Comparison of ENCODE assay signal across 31 cellular contexts in the genomic region with DNA sequence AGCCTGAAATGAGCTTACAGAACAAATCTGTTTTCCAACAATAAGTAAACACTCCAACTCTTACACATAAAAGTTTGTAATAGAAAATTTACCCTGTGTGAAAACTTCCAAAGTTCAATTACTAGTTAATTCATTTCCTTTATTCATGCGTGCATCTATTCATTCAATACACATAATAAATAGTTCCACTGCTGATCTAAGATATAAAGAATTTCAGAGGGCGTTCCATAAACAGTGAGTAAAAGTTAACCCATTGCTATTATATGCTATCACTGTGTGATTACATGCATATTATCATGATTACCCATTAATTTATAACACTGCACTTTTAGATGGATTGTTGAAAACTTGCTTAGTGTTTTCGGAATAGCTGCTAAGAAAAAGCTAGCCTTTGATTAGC. TPM values are rescaled to one million over a fixed set of nuclear protein-coding genes. Genes with fewer than 3 reads are reported as not detected.
"Had no signal": no experiment of that assay in that cellular context is flagged by ENCODE, and none has a peak within 500 bp of the region (broad histone marks: within the 10 kb centered on the region; RNA-seq: fewer than 3 reads in every experiment).

No MANE protein-coding gene starts in this region.

- H3K4me3 ChIP-seq: ascending aorta, body of pancreas, cardiac muscle cell, colonic mucosa, esophagus squamous epithelium, gastroesophageal sphincter had no signal

- H3K4me1 Mint-ChIP-seq: activated CD4-positive, alpha-beta T cell treated with anti-CD3 and anti-CD28 coated beads for 36 hours; activated CD4-positive, alpha-beta T cell treated with anti-CD3 and anti-CD28 coated beads, Interleukin-2, amount 10 ng/mL, durations not matched to agents 24 days and 14 days; activated CD8-positive, alpha-beta memory T cell treated with anti-CD3 and anti-CD28 coated beads, Interleukin-2, amount 10 ng/mL, durations not matched to agents 7 days and 5 days; activated naive CD4-positive, alpha-beta T cell treated with anti-CD3 and anti-CD28 coated beads, Interleukin-2, amount 10 ng/mL, durations not matched to agents 7 days and 5 days; activated naive CD8-positive, alpha-beta T cell treated with anti-CD3 and anti-CD28 coated beads, Interleukin-2, amount 10 ng/mL, durations not matched to agents 7 days and 5 days had no signal

- FAIRE-seq: endometrium, endothelial cell of umbilical vein had no signal

- H3K27ac ChIP-seq: ascending aorta, body of pancreas, cardiac muscle cell, colonic mucosa, epithelial cell of prostate, esophagus squamous epithelium, gastroesophageal sphincter had no signal

- H3K9me3 Mint-ChIP-seq: activated CD4-positive, alpha-beta memory T cell treated with anti-CD3 and anti-CD28 coated beads for 36 hours; activated CD4-positive, alpha-beta T cell treated with anti-CD3 and anti-CD28 coated beads, Interleukin-2, amount 10 ng/mL, durations not matched to agents 24 days and 14 days; activated naive CD4-positive, alpha-beta T cell treated with anti-CD3 and anti-CD28 coated beads, Interleukin-2, amount 10 ng/mL, durations not matched to agents 7 days and 5 days; activated naive CD4-positive, alpha-beta T cell treated with anti-CD3 and anti-CD28 coated beads, Interleukin-2, amount 50 U/mL, for 72 hours; activated naive CD8-positive, alpha-beta T cell treated with anti-CD3 and anti-CD28 coated beads, Interleukin-2, amount 10 ng/mL, durations not matched to agents 7 days and 5 days had no signal

- ATAC-seq: activated CD4-positive, alpha-beta T cell treated with anti-CD3 and anti-CD28 coated beads for 36 hours; activated CD8-positive, alpha-beta memory T cell treated with anti-CD3 and anti-CD28 coated beads, Interleukin-2, amount 10 ng/mL, durations not matched to agents 7 days and 5 days; activated CD8-positive, alpha-beta T cell treated with anti-CD3 and anti-CD28 coated beads, Interleukin-2, amount 10 ng/mL, durations not matched to agents 7 days and 5 days; activated naive CD4-positive, alpha-beta T cell treated with anti-CD3 and anti-CD28 coated beads, Interleukin-2, amount 50 U/mL, for 72 hours; body of pancreas; gastroesophageal sphincter had no signal

- H3K4me1 ChIP-seq: ascending aorta, body of pancreas, colonic mucosa, gastroesophageal sphincter had no signal

- H3K27me3 ChIP-seq: ascending aorta, body of pancreas, colonic mucosa, esophagus squamous epithelium, gastroesophageal sphincter had no signal

- H3K27ac Mint-ChIP-seq: activated CD4-positive, alpha-beta memory T cell treated with anti-CD3 and anti-CD28 coated beads for 36 hours; activated CD4-positive, alpha-beta T cell treated with anti-CD3 and anti-CD28 coated beads for 36 hours; activated CD4-positive, alpha-beta T cell treated with anti-CD3 and anti-CD28 coated beads, Interleukin-2, amount 10 ng/mL, durations not matched to agents 24 days and 14 days; activated CD8-positive, alpha-beta memory T cell treated with anti-CD3 and anti-CD28 coated beads, Interleukin-2, amount 10 ng/mL, durations not matched to agents 7 days and 5 days; activated CD8-positive, alpha-beta T cell treated with anti-CD3 and anti-CD28 coated beads, Interleukin-2, amount 10 ng/mL, durations not matched to agents 7 days and 5 days; activated naive CD4-positive, alpha-beta T cell treated with anti-CD3 and anti-CD28 coated beads, Interleukin-2, amount 10 ng/mL, durations not matched to agents 7 days and 5 days; activated naive CD4-positive, alpha-beta T cell treated with anti-CD3 and anti-CD28 coated beads, Interleukin-2, amount 50 U/mL, for 72 hours; activated naive CD8-positive, alpha-beta T cell treated with anti-CD3 and anti-CD28 coated beads, Interleukin-2, amount 10 ng/mL, durations not matched to agents 7 days and 5 days had no signal

- H3K9me3 ChIP-seq: ascending aorta, body of pancreas, colonic mucosa, esophagus squamous epithelium, gastroesophageal sphincter had no signal

- H3K4me3 Mint-ChIP-seq: activated CD4-positive, alpha-beta memory T cell treated with anti-CD3 and anti-CD28 coated beads for 36 hours; activated CD4-positive, alpha-beta T cell treated with anti-CD3 and anti-CD28 coated beads for 36 hours; activated CD4-positive, alpha-beta T cell treated with anti-CD3 and anti-CD28 coated beads, Interleukin-2, amount 10 ng/mL, durations not matched to agents 24 days and 14 days; activated CD8-positive, alpha-beta memory T cell treated with anti-CD3 and anti-CD28 coated beads, Interleukin-2, amount 10 ng/mL, durations not matched to agents 7 days and 5 days; activated CD8-positive, alpha-beta T cell treated with anti-CD3 and anti-CD28 coated beads, Interleukin-2, amount 10 ng/mL, durations not matched to agents 7 days and 5 days; activated naive CD4-positive, alpha-beta T cell treated with anti-CD3 and anti-CD28 coated beads, Interleukin-2, amount 10 ng/mL, durations not matched to agents 7 days and 5 days; activated naive CD8-positive, alpha-beta T cell treated with anti-CD3 and anti-CD28 coated beads, Interleukin-2, amount 10 ng/mL, durations not matched to agents 7 days and 5 days had no signal

- H3K36me3 ChIP-seq: ascending aorta, cardiac muscle cell, colonic mucosa, esophagus squamous epithelium, gastroesophageal sphincter had no signal

- DNase-seq: activated CD4-positive, alpha-beta memory T cell treated with anti-CD3 and anti-CD28 coated beads for 36 hours; activated CD4-positive, alpha-beta T cell treated with anti-CD3 and anti-CD28 coated beads for 36 hours; activated CD4-positive, alpha-beta T cell treated with anti-CD3 and anti-CD28 coated beads, Interleukin-2, amount 10 ng/mL, durations not matched to agents 24 days and 14 days; activated CD4-positive, CD25-positive, alpha-beta regulatory T cell; activated CD4-positive, CD25-positive, alpha-beta regulatory T cell treated with anti-CD3 and anti-CD28 coated beads, Interleukin-2, amount 50 U/mL, for 72 hours; activated CD8-positive, alpha-beta memory T cell treated with anti-CD3 and anti-CD28 coated beads, Interleukin-2, amount 10 ng/mL, durations not matched to agents 7 days and 5 days; activated CD8-positive, alpha-beta memory T cell treated with anti-CD3 and anti-CD28 coated beads, Interleukin-2, amount 50 U/mL, for 4 hours; activated CD8-positive, alpha-beta T cell treated with anti-CD3 and anti-CD28 coated beads, Interleukin-2, amount 10 ng/mL, durations not matched to agents 7 days and 5 days; activated gamma-delta T cell; activated naive CD4-positive, alpha-beta T cell; activated naive CD4-positive, alpha-beta T cell treated with anti-CD3 and anti-CD28 coated beads, Interleukin-2, amount 10 ng/mL, durations not matched to agents 7 days and 5 days; activated naive CD8-positive, alpha-beta T cell treated with anti-CD3 and anti-CD28 coated beads, Interleukin-2, amount 10 ng/mL, durations not matched to agents 7 days and 5 days; activated T-cell treated with anti-CD3 and anti-CD28 coated beads, Interleukin-2, amount 50 U/mL, for 1 hour; activated T-cell treated with anti-CD3 and anti-CD28 coated beads, Interleukin-2, amount 50 U/mL, for 48 hours; body of pancreas; central memory CD4-positive, alpha-beta T cell; cerebellar nuclear complex; colonic mucosa; effector CD8-positive, alpha-beta T cell; esophagus squamous epithelium; foreskin melanocyte; head of caudate nucleus; hippocampal formation; T-helper 2 cell had no signal

- H3K36me3 Mint-ChIP-seq: activated CD4-positive, alpha-beta memory T cell treated with anti-CD3 and anti-CD28 coated beads for 36 hours; activated CD8-positive, alpha-beta memory T cell treated with anti-CD3 and anti-CD28 coated beads, Interleukin-2, amount 10 ng/mL, durations not matched to agents 7 days and 5 days; activated naive CD4-positive, alpha-beta T cell treated with anti-CD3 and anti-CD28 coated beads, Interleukin-2, amount 10 ng/mL, durations not matched to agents 7 days and 5 days; activated naive CD4-positive, alpha-beta T cell treated with anti-CD3 and anti-CD28 coated beads, Interleukin-2, amount 50 U/mL, for 72 hours; activated naive CD8-positive, alpha-beta T cell treated with anti-CD3 and anti-CD28 coated beads, Interleukin-2, amount 10 ng/mL, durations not matched to agents 7 days and 5 days had no signal

RNA-seq across cellular contexts. Expression of a gene that starts 36.2 kb away (rescaled TPM):
- total RNA-seq: ascending aorta had no signal
